In genomic region chr12:83036847-83037246, GRCh38 we compare ENCODE assay signal across 1 cellular context.
TF ChIP-seq lines count a peak whose summit lies in the region.

No MANE protein-coding gene starts in this region.

TF ChIP-seq in K562, 482 proteins besides CTCF, POLR2A, EP300 and RAD21 (continued from another document):
- TF ChIP-seq PATZ1 (CRISPR knock-in tag; IDR thresholded peaks at IDR 0.05; ENCODE audit: borderline replicate concordance) (no peak), BMI1 (IDR thresholded peaks at IDR 0.05; ENCODE audit: low read length) (no peak), ZBTB5 (IDR thresholded peaks at IDR 0.05) (no peak), BRD9 (IDR thresholded peaks at IDR 0.05; ENCODE audit: low read depth, partially characterized antibody) (no peak)
